ENCODE assay signal across 1 cellular context in genomic region chr9:116687074-116687761, GRCh38.
TF ChIP-seq lines count a peak whose summit lies in the region.

A gene with protein sequence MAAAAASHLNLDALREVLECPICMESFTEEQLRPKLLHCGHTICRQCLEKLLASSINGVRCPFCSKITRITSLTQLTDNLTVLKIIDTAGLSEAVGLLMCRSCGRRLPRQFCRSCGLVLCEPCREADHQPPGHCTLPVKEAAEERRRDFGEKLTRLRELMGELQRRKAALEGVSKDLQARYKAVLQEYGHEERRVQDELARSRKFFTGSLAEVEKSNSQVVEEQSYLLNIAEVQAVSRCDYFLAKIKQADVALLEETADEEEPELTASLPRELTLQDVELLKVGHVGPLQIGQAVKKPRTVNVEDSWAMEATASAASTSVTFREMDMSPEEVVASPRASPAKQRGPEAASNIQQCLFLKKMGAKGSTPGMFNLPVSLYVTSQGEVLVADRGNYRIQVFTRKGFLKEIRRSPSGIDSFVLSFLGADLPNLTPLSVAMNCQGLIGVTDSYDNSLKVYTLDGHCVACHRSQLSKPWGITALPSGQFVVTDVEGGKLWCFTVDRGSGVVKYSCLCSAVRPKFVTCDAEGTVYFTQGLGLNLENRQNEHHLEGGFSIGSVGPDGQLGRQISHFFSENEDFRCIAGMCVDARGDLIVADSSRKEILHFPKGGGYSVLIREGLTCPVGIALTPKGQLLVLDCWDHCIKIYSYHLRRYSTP (plus strand): TSS chr9:116687305. CDS start chr9:116697743, 10,438 bp downstream.

TF ChIP-seq in HEK293, 187 proteins besides CTCF, POLR2A, EP300 and RAD21 (continued from another document and continues in another):
- TF ChIP-seq PRDM10 (tag by site-specific recombination; IDR thresholded peaks at IDR 0.05) (peak; percentile 56), ZNF555 (tag by site-specific recombination; conservative IDR thresholded peaks at IDR 0.05) (no peak), ZFP69B (tag by site-specific recombination; IDR thresholded peaks at IDR 0.05) (no peak), AEBP2 (tag by site-specific recombination; IDR thresholded peaks at IDR 0.05; ENCODE audit: borderline replicate concordance) (no peak), ZNF155 (tag by site-specific recombination; IDR thresholded peaks at IDR 0.05) (no peak), ZNF558 (tag by site-specific recombination; IDR thresholded peaks at IDR 0.05) (no peak), PRDM1 (tag by site-specific recombination; IDR thresholded peaks at IDR 0.05) (peak; percentile 21; the same call in 1 of the 2 replicates), ZNF571 (tag by site-specific recombination; IDR thresholded peaks at IDR 0.05) (no peak), KLF1 (tag by site-specific recombination; IDR thresholded peaks at IDR 0.05) (no peak), ZNF585B (tag by site-specific recombination; IDR thresholded peaks at IDR 0.05) (no peak), ZNF645 (tag by site-specific recombination; IDR thresholded peaks at IDR 0.05) (no peak), ZSCAN4 (tag by site-specific recombination; IDR thresholded peaks at IDR 0.05) (no peak), ZNF548 (tag by site-specific recombination; IDR thresholded peaks at IDR 0.05) (no peak), ZNF112 (tag by site-specific recombination; IDR thresholded peaks at IDR 0.05) (no peak), ZBTB1 (tag by site-specific recombination; IDR thresholded peaks at IDR 0.05) (no peak), ATF2 (tag by site-specific recombination; IDR thresholded peaks at IDR 0.05; ENCODE audit: low read depth) (no peak), ZBTB7A (tag by site-specific recombination; IDR thresholded peaks at IDR 0.05; ENCODE audit: low read depth) (no peak), ZSCAN30 (tag by site-specific recombination; IDR thresholded peaks at IDR 0.05) (no peak), ZNF133 (tag by site-specific recombination; IDR thresholded peaks at IDR 0.05) (no peak), ZNF654 (tag by site-specific recombination; IDR thresholded peaks at IDR 0.05; ENCODE audit: low read depth) (no peak), ZNF2 (tag by site-specific recombination; IDR thresholded peaks at IDR 0.05) (no peak), ZNF274 (IDR thresholded peaks at IDR 0.05; ENCODE audit: low read length) (no peak), ZNF274 (tag by site-specific recombination; IDR thresholded peaks at IDR 0.05; ENCODE audit: borderline replicate concordance) (no peak), ZNF23 (tag by site-specific recombination; IDR thresholded peaks at IDR 0.05; ENCODE audit: borderline replicate concordance) (no peak), ZNF600 (tag by site-specific recombination; IDR thresholded peaks at IDR 0.05) (no peak), ZNF501 (tag by site-specific recombination; IDR thresholded peaks at IDR 0.05) (no peak), ZNF423 (tag by site-specific recombination; IDR thresholded peaks at IDR 0.05) (peak; percentile 67; the same call in 1 of the 2 replicates), ZSCAN23 (tag by site-specific recombination; IDR thresholded peaks at IDR 0.05) (no peak), ZBTB44 (tag by site-specific recombination; IDR thresholded peaks at IDR 0.05) (no peak), ZBTB21 (tag by site-specific recombination; IDR thresholded peaks at IDR 0.05) (no peak)
- TF ChIP-seq, protein P1, sequence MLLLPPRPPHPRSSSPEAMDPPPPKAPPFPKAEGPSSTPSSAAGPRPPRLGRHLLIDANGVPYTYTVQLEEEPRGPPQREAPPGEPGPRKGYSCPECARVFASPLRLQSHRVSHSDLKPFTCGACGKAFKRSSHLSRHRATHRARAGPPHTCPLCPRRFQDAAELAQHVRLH (tag by site-specific recombination; IDR thresholded peaks at IDR 0.05) = no peak
- TF ChIP-seq, protein P2, sequence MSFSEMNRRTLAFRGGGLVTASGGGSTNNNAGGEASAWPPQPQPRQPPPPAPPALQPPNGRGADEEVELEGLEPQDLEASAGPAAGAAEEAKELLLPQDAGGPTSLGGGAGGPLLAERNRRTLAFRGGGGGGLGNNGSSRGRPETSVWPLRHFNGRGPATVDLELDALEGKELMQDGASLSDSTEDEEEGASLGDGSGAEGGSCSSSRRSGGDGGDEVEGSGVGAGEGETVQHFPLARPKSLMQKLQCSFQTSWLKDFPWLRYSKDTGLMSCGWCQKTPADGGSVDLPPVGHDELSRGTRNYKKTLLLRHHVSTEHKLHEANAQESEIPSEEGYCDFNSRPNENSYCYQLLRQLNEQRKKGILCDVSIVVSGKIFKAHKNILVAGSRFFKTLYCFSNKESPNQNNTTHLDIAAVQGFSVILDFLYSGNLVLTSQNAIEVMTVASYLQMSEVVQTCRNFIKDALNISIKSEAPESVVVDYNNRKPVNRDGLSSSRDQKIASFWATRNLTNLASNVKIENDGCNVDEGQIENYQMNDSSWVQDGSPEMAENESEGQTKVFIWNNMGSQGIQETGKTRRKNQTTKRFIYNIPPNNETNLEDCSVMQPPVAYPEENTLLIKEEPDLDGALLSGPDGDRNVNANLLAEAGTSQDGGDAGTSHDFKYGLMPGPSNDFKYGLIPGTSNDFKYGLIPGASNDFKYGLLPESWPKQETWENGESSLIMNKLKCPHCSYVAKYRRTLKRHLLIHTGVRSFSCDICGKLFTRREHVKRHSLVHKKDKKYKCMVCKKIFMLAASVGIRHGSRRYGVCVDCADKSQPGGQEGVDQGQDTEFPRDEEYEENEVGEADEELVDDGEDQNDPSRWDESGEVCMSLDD (tag by site-specific recombination; IDR thresholded peaks at IDR 0.05) = 0 out of 2 replicates have a peak, but pooled peaks have one; percentile 16
- TF ChIP-seq, protein P3, sequence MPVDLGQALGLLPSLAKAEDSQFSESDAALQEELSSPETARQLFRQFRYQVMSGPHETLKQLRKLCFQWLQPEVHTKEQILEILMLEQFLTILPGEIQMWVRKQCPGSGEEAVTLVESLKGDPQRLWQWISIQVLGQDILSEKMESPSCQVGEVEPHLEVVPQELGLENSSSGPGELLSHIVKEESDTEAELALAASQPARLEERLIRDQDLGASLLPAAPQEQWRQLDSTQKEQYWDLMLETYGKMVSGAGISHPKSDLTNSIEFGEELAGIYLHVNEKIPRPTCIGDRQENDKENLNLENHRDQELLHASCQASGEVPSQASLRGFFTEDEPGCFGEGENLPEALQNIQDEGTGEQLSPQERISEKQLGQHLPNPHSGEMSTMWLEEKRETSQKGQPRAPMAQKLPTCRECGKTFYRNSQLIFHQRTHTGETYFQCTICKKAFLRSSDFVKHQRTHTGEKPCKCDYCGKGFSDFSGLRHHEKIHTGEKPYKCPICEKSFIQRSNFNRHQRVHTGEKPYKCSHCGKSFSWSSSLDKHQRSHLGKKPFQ (tag by site-specific recombination; IDR thresholded peaks at IDR 0.05) = no peak
- TF ChIP-seq, protein P4, sequence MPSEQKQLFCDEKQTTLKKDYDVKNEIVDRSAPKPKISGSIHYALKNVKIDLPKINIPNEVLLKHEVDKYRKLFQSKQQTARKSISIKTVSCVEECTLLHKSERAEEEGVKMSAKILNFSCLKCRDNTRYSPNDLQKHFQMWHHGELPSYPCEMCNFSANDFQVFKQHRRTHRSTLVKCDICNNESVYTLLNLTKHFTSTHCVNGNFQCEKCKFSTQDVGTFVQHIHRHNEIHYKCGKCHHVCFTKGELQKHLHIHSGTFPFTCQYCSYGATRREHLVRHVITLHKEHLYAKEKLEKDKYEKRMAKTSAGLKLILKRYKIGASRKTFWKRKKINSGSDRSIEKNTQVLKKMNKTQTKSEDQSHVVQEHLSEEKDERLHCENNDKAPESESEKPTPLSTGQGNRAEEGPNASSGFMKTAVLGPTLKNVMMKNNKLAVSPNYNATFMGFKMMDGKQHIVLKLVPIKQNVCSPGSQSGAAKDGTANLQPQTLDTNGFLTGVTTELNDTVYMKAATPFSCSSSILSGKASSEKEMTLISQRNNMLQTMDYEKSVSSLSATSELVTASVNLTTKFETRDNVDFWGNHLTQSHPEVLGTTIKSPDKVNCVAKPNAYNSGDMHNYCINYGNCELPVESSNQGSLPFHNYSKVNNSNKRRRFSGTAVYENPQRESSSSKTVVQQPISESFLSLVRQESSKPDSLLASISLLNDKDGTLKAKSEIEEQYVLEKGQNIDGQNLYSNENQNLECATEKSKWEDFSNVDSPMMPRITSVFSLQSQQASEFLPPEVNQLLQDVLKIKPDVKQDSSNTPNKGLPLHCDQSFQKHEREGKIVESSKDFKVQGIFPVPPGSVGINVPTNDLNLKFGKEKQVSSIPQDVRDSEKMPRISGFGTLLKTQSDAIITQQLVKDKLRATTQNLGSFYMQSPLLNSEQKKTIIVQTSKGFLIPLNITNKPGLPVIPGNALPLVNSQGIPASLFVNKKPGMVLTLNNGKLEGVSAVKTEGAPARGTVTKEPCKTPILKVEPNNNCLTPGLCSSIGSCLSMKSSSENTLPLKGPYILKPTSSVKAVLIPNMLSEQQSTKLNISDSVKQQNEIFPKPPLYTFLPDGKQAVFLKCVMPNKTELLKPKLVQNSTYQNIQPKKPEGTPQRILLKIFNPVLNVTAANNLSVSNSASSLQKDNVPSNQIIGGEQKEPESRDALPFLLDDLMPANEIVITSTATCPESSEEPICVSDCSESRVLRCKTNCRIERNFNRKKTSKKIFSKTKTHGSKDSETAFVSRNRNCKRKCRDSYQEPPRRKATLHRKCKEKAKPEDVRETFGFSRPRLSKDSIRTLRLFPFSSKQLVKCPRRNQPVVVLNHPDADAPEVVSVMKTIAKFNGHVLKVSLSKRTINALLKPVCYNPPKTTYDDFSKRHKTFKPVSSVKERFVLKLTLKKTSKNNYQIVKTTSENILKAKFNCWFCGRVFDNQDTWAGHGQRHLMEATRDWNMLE (tag by site-specific recombination; conservative IDR thresholded peaks at IDR 0.05; ENCODE audit: low read depth) = no peak
